Comparison of ENCODE assay signal across 2 cellular contexts in the genomic region with DNA sequence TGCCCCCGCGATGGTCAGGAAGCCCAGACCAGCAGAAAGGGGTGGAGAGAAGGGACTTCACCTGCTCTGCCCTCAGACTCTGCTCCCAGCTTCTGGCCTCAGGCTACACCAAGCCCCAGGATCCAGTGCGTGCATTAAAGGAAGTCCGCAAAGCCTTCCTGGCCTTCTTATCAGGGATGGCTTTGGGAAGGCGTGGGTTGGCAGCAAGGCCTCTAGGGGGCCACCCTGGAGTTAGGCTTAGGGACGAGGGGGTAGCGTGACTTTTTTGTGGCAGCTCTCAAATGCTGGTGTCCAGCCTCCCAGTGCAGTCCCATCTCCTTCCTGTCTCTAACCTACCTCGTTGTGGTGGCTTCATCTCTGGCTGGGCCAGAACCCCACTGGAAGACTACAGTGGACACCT.
TF ChIP-seq lines count a peak whose summit lies in the region.

No MANE protein-coding gene starts in this region.

TF ChIP-seq in HCT116, 20 proteins besides CTCF, POLR2A, EP300 and RAD21:
- TF ChIP-seq REST (IDR thresholded peaks at IDR 0.05; ENCODE audit: low read depth), result no peak
- no peak for TF ChIP-seq ZNF274 (IDR thresholded peaks at IDR 0.05; ENCODE audit: low read depth, low read length)
- TF ChIP-seq CEBPB (IDR thresholded peaks at IDR 0.05; ENCODE audit: low read depth), result no peak
- no peak for TF ChIP-seq ZFX (IDR thresholded peaks at IDR 0.05)
- no peak for TF ChIP-seq SIN3A (IDR thresholded peaks at IDR 0.05; ENCODE audit: low read depth)
- no peak for TF ChIP-seq POLR2AphosphoS5 (IDR thresholded peaks at IDR 0.05; ENCODE audit: low read depth, low read length)
- no peak for TF ChIP-seq ZBTB33 (IDR thresholded peaks at IDR 0.05; ENCODE audit: extremely low read depth, insufficient replicate concordance, low read length)
- TF ChIP-seq ATF3 (IDR thresholded peaks at IDR 0.05), result no peak
- TF ChIP-seq EZH2phosphoT487 (IDR thresholded peaks at IDR 0.05; ENCODE audit: borderline replicate concordance), result no peak
- no peak for TF ChIP-seq SP1 (IDR thresholded peaks at IDR 0.05; ENCODE audit: low read depth)
- no peak for TF ChIP-seq EZH2 (IDR thresholded peaks at IDR 0.05)
- no peak for TF ChIP-seq EGR1 (IDR thresholded peaks at IDR 0.05; ENCODE audit: low read depth)
- TF ChIP-seq JUND (IDR thresholded peaks at IDR 0.05), result no peak
- TF ChIP-seq ELF1 (IDR thresholded peaks at IDR 0.05; ENCODE audit: borderline replicate concordance, low read depth), result no peak
- no peak for TF ChIP-seq FOSL1 (IDR thresholded peaks at IDR 0.05; ENCODE audit: low read depth)
TF ChIP-seq in HCT116: peak in this region for 0.

TF ChIP-seq in HepG2, 621 proteins besides CTCF, POLR2A, EP300 and RAD21:
- peak; percentile 24; the same call in 1 of the 2 replicates for TF ChIP-seq ZNF350 (CRISPR knock-in tag; IDR thresholded peaks at IDR 0.05; ENCODE audit: borderline replicate concordance, low read depth)
- TF ChIP-seq ZNF83 (CRISPR knock-in tag; IDR thresholded peaks at IDR 0.05; ENCODE audit: borderline replicate concordance), result no peak
- peak; percentile 42; the same call in 1 of the 2 replicates for TF ChIP-seq ZNF687 (CRISPR knock-in tag; IDR thresholded peaks at IDR 0.05)
- TF ChIP-seq SALL1 (CRISPR knock-in tag; IDR thresholded peaks at IDR 0.05), result peak; percentile 17; the same call in 1 of the 2 replicates
- 0 out of 2 replicates have a peak, but pooled peaks have one; percentile 28 for TF ChIP-seq ZFX (CRISPR knock-in tag; IDR thresholded peaks at IDR 0.05; ENCODE audit: low read depth)
- TF ChIP-seq ZNF768 (CRISPR knock-in tag; IDR thresholded peaks at IDR 0.05), result peak; percentile 88
- TF ChIP-seq FLYWCH1 (CRISPR knock-in tag; IDR thresholded peaks at IDR 0.05), result no peak
- no peak for TF ChIP-seq HMGXB3 (CRISPR knock-in tag; IDR thresholded peaks at IDR 0.05; ENCODE audit: borderline replicate concordance)
- peak; percentile 67 for TF ChIP-seq XRCC5 (optimal IDR thresholded peaks at IDR 0.05; ENCODE audit: low read length)
- TF ChIP-seq FOSL2 (CRISPR knock-in tag; IDR thresholded peaks at IDR 0.05), result 0 out of 2 replicates have a peak, but pooled peaks have one; percentile 11
- TF ChIP-seq PITX1 (CRISPR knock-in tag; IDR thresholded peaks at IDR 0.05), result peak; percentile 27; the same call in 1 of the 2 replicates
- peak; percentile 50 for TF ChIP-seq STAG1 (CRISPR knock-in tag; IDR thresholded peaks at IDR 0.05)
- no peak for TF ChIP-seq CENPT (CRISPR knock-in tag; IDR thresholded peaks at IDR 0.05; ENCODE audit: low read depth)
